Comparison of ENCODE assay signal across 10 cellular contexts in genomic region chr15:60635507-60636352, GRCh38.
DNase-seq lines count a peak whose midpoint lies in the region; ATAC-seq and TF ChIP-seq lines count a peak whose summit lies in the region.
"Had no signal": no experiment of that assay in that cellular context is flagged by ENCODE, and none has a peak within 500 bp of the region (broad histone marks: within the 10 kb centered on the region; RNA-seq: fewer than 3 reads in every experiment).

No MANE protein-coding gene starts in this region.

- in situ Hi-C loops in GM13976 (cut with MboI; ENCODE audit: low sequenced_read_pairs, unreplicated experiment): no loop called here

- DNase-seq in GM13976 (ENCODE audit: low spot score) (peak; percentile 41), choroid plexus epithelial cell (ENCODE audit: low read depth) (peak; percentile 19), AG08396 (ENCODE audit: low spot score) (no peak), NCI-H2227 treated with DMSO at 0.1 percent for 48 hours (lab: John Stamatoyannopoulos, UW) (no peak), cerebellar nuclear complex (lab: John Stamatoyannopoulos, UW) (no peak), islet precursor cell (no peak)
- DNase-seq: NCI-H446 had no signal

- no peak overlapping the region for H3K4me3 ChIP-seq in choroid plexus epithelial cell (ENCODE audit: low read depth, low read length)
- H3K4me3 ChIP-seq: prostate gland had no signal

- ATAC-seq in GM21737 (IDR thresholded peaks at IDR 0.05; ENCODE audit: unreplicated experiment) (peak; percentile 82), HG03571 (IDR thresholded peaks at IDR 0.05; ENCODE audit: unreplicated experiment) (peak; percentile 84)

- TF ChIP-seq CTCF in GM13976 (IDR thresholded peaks at IDR 0.05; ENCODE audit: borderline replicate concordance, control extremely low read depth, extremely low read depth, insufficient read depth, missing control alignments) (no peak), choroid plexus epithelial cell (conservative IDR thresholded peaks at IDR 0.05; ENCODE audit: low read depth, low read length) (no peak)

Comparison
In these comparisons a context has a peak if more than half of its experiments do, and no peak if none do; other contexts are left out.
1. DNase-seq: peak in GM13976 (single experiment) and choroid plexus epithelial cell (single experiment); none in AG08396 (single experiment), NCI-H2227 treated with DMSO at 0.1 percent for 48 hours (single experiment), cerebellar nuclear complex (0 of 2) and islet precursor cell (single experiment).